Comparison of ENCODE assay signal across 2 cellular contexts in genomic region chr19:8659905-8660304, GRCh38.
A peak's percentile ranks its signal among the peaks of the same experiment; 100 is the strongest.
TF ChIP-seq lines count a peak whose summit lies in the region.

No MANE protein-coding gene starts in this region.

TF ChIP-seq in HepG2, 621 proteins besides CTCF, POLR2A, EP300 and RAD21:
- peak; percentile 88 for TF ChIP-seq ZNF768 (CRISPR knock-in tag; IDR thresholded peaks at IDR 0.05)
- TF ChIP-seq ZNF460 (CRISPR knock-in tag; IDR thresholded peaks at IDR 0.05; ENCODE audit: borderline replicate concordance) = no peak
- no peak for TF ChIP-seq ARID2 (CRISPR knock-in tag; IDR thresholded peaks at IDR 0.05; ENCODE audit: borderline replicate concordance)

TF ChIP-seq in K562, 482 proteins besides CTCF, POLR2A, EP300 and RAD21:
- TF ChIP-seq ZFP36 (IDR thresholded peaks at IDR 0.05; ENCODE audit: low read depth, low read length, partially characterized antibody) = peak; percentile 37
- TF ChIP-seq ZNF780A (CRISPR knock-in tag; IDR thresholded peaks at IDR 0.05) = no peak
- TF ChIP-seq ARID2 (IDR thresholded peaks at IDR 0.05) = no peak
- no peak for TF ChIP-seq ZNF184 (CRISPR knock-in tag; IDR thresholded peaks at IDR 0.05)
